In genomic region chr5:169303119-169303515, GRCh38 we compare ENCODE assay signal across 1 cellular context.
TF ChIP-seq lines count a peak whose summit lies in the region.

No MANE protein-coding gene starts in this region.

TF ChIP-seq in GM23338, 12 proteins besides CTCF, POLR2A, EP300 and RAD21 (continued from another document):
- TF ChIP-seq CREB1 (CRISPR knock-in tag; IDR thresholded peaks at IDR 0.05; ENCODE audit: low read depth) (no peak), ZNF462 (CRISPR knock-in tag; IDR thresholded peaks at IDR 0.05) (no peak), POLR2AphosphoS5 (IDR thresholded peaks at IDR 0.05; ENCODE audit: low read depth) (no peak), EZH2 (IDR thresholded peaks at IDR 0.05; ENCODE audit: low read depth, unreplicated experiment) (no peak), ZNF331 (CRISPR knock-in tag; IDR thresholded peaks at IDR 0.05; ENCODE audit: low read depth) (no peak), ETS1 (IDR thresholded peaks at IDR 0.05) (no peak), NANOG (IDR thresholded peaks at IDR 0.05; ENCODE audit: borderline replicate concordance) (no peak)
